10 cellular contexts compared by ENCODE assay signal in genomic region chr2:25078171-25079049, GRCh38. TPM values are rescaled to one million over a fixed set of nuclear protein-coding genes. Genes with fewer than 3 reads are reported as not detected.
DNase-seq lines count a peak whose midpoint lies in the region; ATAC-seq and TF ChIP-seq lines count a peak whose summit lies in the region.
"Had no signal": no experiment of that assay in that cellular context is flagged by ENCODE, and none has a peak within 500 bp of the region (broad histone marks: within the 10 kb centered on the region; RNA-seq: fewer than 3 reads in every experiment).

No MANE protein-coding gene starts in this region.

- H3K4me1 ChIP-seq in skeletal muscle satellite cell (ENCODE audit: control insufficient read depth, insufficient read depth, low read length), result peaks cover 12% of the 10 kb centered on the region

- TF ChIP-seq CTCF in fibroblast of villous mesenchyme (IDR thresholded peaks at IDR 0.05; ENCODE audit: insufficient read depth, low read depth, low read length), result no peak

- no peak overlapping the region for H3K9ac ChIP-seq in skeletal muscle satellite cell (ENCODE audit: low read depth, low read length)

- DNase-seq in HPDE6-E6E7 (ENCODE audit: extremely low spot score) (peak; percentile 57), RPMI8226 (peak; percentile 67), fibroblast of villous mesenchyme (ENCODE audit: low read depth) (peak; percentile 47), Ammon's horn (ENCODE audit: low spot score) (no peak)
- DNase-seq in activated CD4-positive, alpha-beta T cell treated with anti-CD3 and anti-CD28 coated beads for 4 hours, result no peak
- DNase-seq: activated CD4-positive, alpha-beta T cell treated with anti-CD3 and anti-CD28 coated beads for 48 hours had no signal

- H3K4me3 ChIP-seq in fibroblast of villous mesenchyme (ENCODE audit: low read depth, low read length) (no peak overlapping the region), skeletal muscle satellite cell (ENCODE audit: low read length) (no peak overlapping the region)

- H3K4me2 ChIP-seq in skeletal muscle satellite cell (ENCODE audit: low read length), result peak overlapping the region; percentile 43

- no peak for ATAC-seq in GM18511 (IDR thresholded peaks at IDR 0.05; ENCODE audit: unreplicated experiment)
- no peak for ATAC-seq in HG03025 (IDR thresholded peaks at IDR 0.05; ENCODE audit: low FRiP score, unreplicated experiment)

- H3K27me3 ChIP-seq in skeletal muscle satellite cell (ENCODE audit: control insufficient read depth, insufficient read depth, low read length), result peaks cover 60% of the 10 kb centered on the region

- no peaks in the 10 kb centered on the region for H3K36me3 ChIP-seq in skeletal muscle satellite cell (ENCODE audit: insufficient read depth, low read length)
- H3K36me3 ChIP-seq: neutrophil had no signal

- no peaks in the 10 kb centered on the region for H3K9me3 ChIP-seq in skeletal muscle satellite cell (replicated peaks; ENCODE audit: low read length)
- H3K9me3 ChIP-seq: neutrophil had no signal

RNA-seq across cellular contexts. Expression of gene EFR3B, which starts 36.5 kb away (rescaled TPM):
- total RNA-seq in fibroblast of villous mesenchyme, result under 0.01 TPM in 2 replicates
- 0.25 and 2.2 TPM in 2 replicates for total RNA-seq in skeletal muscle satellite cell (2012; rRNA removed)

Comparison
In these comparisons a context has a peak if more than half of its experiments do, and no peak if none do; other contexts are left out.
1. DNase-seq: peak in HPDE6-E6E7 (single experiment), RPMI8226 (single experiment) and fibroblast of villous mesenchyme (single experiment); none in activated CD4-positive, alpha-beta T cell treated with anti-CD3 and anti-CD28 coated beads for 4 hours (0 of 2) and Ammon's horn (single experiment).